18 cellular contexts compared by ENCODE assay signal in genomic region chr5:54357371-54358058, GRCh38. TPM values are rescaled to one million over a fixed set of nuclear protein-coding genes. Genes with fewer than 3 reads are reported as not detected.
DNase-seq lines count a peak whose midpoint lies in the region; ATAC-seq and TF ChIP-seq lines count a peak whose summit lies in the region.
"Had no signal": no experiment of that assay in that cellular context is flagged by ENCODE, and none has a peak within 500 bp of the region (broad histone marks: within the 10 kb centered on the region; RNA-seq: fewer than 3 reads in every experiment).

No MANE protein-coding gene starts in this region.

- H3K4me3 ChIP-seq in heart left ventricle: no peak overlapping the region
- no peak overlapping the region for H3K4me3 ChIP-seq in aorta (ENCODE audit: low read length in 2 of 2)
- H3K4me3 ChIP-seq: mucosa of descending colon, neural progenitor cell, Peyer's patch had no signal

- no peak for TF ChIP-seq CTCF in heart left ventricle (IDR thresholded peaks at IDR 0.05)

- ATAC-seq in heart left ventricle: peak; percentile 43 to 87 (median 68)
- no peak for ATAC-seq in aorta (ENCODE audit: low FRiP score)
- ATAC-seq in GM21825 (IDR thresholded peaks at IDR 0.05; ENCODE audit: unreplicated experiment): no peak
- ATAC-seq in GM21528 (IDR thresholded peaks at IDR 0.05; ENCODE audit: low FRiP score, unreplicated experiment): no peak
- ATAC-seq: foreskin keratinocyte, mucosa of descending colon had no signal

- DNase-seq in DMS 273 (lab: John Stamatoyannopoulos, UW; ENCODE audit: unreplicated experiment): peak; percentile 74
- peak; percentile 69 for DNase-seq in NCI-H1092 treated with DMSO at 0.1 percent for 48 hours (lab: John Stamatoyannopoulos, UW)
- DNase-seq in NCI-H774 (lab: John Stamatoyannopoulos, UW): peak; percentile 10
- no peak for DNase-seq in heart left ventricle
- DNase-seq in aorta: no peak
- no peak for DNase-seq in stimulated activated CD4-positive, alpha-beta T cell treated with anti-CD3 and anti-CD28 coated beads, Interleukin-2, amount 100 ng/mL, for 48 hours
- DNase-seq: activated CD4-positive, alpha-beta T cell treated with anti-CD3 and anti-CD28 coated beads, Interleukin-2, amount 50 U/mL, for 48 hours; activated naive CD4-positive, alpha-beta T cell treated with Interleukin-2 at 50 U/mL for 16 hours; AML-193; endodermal cell; foreskin keratinocyte; GOT3; mucosa of descending colon; NCI-H1930; Peyer's patch had no signal

- intact Hi-C loops in heart left ventricle (cut with DNase I): no loop called here
- intact Hi-C loops in aorta (cut with DNase I): no loop called here

- no peaks in the 10 kb centered on the region for H3K36me3 ChIP-seq in heart left ventricle
- no peaks in the 10 kb centered on the region for H3K36me3 ChIP-seq in aorta (ENCODE audit: control insufficient read depth in 1 of 2, insufficient read depth in 2 of 2, low read length in 1 of 2)
- H3K36me3 ChIP-seq: neural progenitor cell, Peyer's patch had no signal

- WGBS in heart left ventricle, 4 donors: 8 to 15% (median 11%) methylated on average over 4 of the region's 4 CpGs
- 58 to 65% methylated on average over 4 of the region's 4 CpGs for WGBS in aorta, 2 donors

- TF ChIP-seq POLR2A in heart left ventricle (IDR thresholded peaks at IDR 0.05): no peak

- H3K27ac ChIP-seq in heart left ventricle: peak overlapping the region in 2 of 12 donors; percentile 27 to 46
- H3K27ac ChIP-seq in aorta (ENCODE audit: low read depth in 1 of 2, low read length in 2 of 2): no peak overlapping the region
- H3K27ac ChIP-seq: foreskin keratinocyte, neural progenitor cell, Peyer's patch had no signal

- H3K4me1 ChIP-seq in heart left ventricle: peaks cover 0 to 40% (median 8%) of the 10 kb centered on the region in 12 donors
- H3K4me1 ChIP-seq in aorta (ENCODE audit: control insufficient read depth in 1 of 2, insufficient read depth in 2 of 2, low read length in 2 of 2): peaks cover 0 to 1% of the 10 kb centered on the region in 2 donors

- H3K9me3 ChIP-seq in heart left ventricle: peaks cover 0 to 24% (median 12%) of the 10 kb centered on the region in 12 donors
- H3K9me3 ChIP-seq in aorta (ENCODE audit: control insufficient read depth, low read length): peaks cover 4% of the 10 kb centered on the region

- no peaks in the 10 kb centered on the region for H3K27me3 ChIP-seq in heart left ventricle
- no peaks in the 10 kb centered on the region for H3K27me3 ChIP-seq in aorta (ENCODE audit: control insufficient read depth in 1 of 2, insufficient read depth in 2 of 2, low read length in 1 of 2)
- H3K27me3 ChIP-seq: foreskin keratinocyte, neural progenitor cell, Peyer's patch had no signal

RNA-seq across cellular contexts. Expression of gene ARL15, which starts 47.1 kb away (rescaled TPM):
- total RNA-seq in heart left ventricle (10 to 100 TPM; 19.3 to 35.0 (median 25.7) TPM), aorta (10 to 100 TPM; 27.9 to 44.7 TPM)
- polyA plus RNA-seq in heart left ventricle (10 to 100 TPM in 1 of 2 donors, 1 to 10 TPM in 1; 7.1 to 18.2 TPM), aorta (10 to 100 TPM in 1 of 2 donors, 1 to 10 TPM in 1; 7.4 to 11.6 TPM)

Comparison
In these comparisons a context has a peak if more than half of its experiments do, and no peak if none do; other contexts are left out.
1. DNase-seq: peak in DMS 273 (single experiment), NCI-H1092 treated with DMSO at 0.1 percent for 48 hours (single experiment) and NCI-H774 (single experiment); none in heart left ventricle (0 of 5), aorta (0 of 2) and stimulated activated CD4-positive, alpha-beta T cell treated with anti-CD3 and anti-CD28 coated beads, Interleukin-2, amount 100 ng/mL, for 48 hours (0 of 2).
2. ATAC-seq: peak in heart left ventricle (4 of 4); none in aorta (single experiment), GM21825 (single experiment) and GM21528 (single experiment).